ENCODE assay signal across 1 cellular context in genomic region chr15:60809375-60809774, GRCh38.
TF ChIP-seq lines count a peak whose summit lies in the region.

No MANE protein-coding gene starts in this region.

TF ChIP-seq in H1, 55 proteins besides CTCF, POLR2A, EP300 and RAD21 (continued from another document):
- no peak for TF ChIP-seq POU5F1 (IDR thresholded peaks at IDR 0.05; ENCODE audit: low read depth, low read length)
- no peak for TF ChIP-seq TEAD4 (IDR thresholded peaks at IDR 0.05; ENCODE audit: low read depth, low read length)
